ENCODE assay signal across 1 cellular context in the genomic region with DNA sequence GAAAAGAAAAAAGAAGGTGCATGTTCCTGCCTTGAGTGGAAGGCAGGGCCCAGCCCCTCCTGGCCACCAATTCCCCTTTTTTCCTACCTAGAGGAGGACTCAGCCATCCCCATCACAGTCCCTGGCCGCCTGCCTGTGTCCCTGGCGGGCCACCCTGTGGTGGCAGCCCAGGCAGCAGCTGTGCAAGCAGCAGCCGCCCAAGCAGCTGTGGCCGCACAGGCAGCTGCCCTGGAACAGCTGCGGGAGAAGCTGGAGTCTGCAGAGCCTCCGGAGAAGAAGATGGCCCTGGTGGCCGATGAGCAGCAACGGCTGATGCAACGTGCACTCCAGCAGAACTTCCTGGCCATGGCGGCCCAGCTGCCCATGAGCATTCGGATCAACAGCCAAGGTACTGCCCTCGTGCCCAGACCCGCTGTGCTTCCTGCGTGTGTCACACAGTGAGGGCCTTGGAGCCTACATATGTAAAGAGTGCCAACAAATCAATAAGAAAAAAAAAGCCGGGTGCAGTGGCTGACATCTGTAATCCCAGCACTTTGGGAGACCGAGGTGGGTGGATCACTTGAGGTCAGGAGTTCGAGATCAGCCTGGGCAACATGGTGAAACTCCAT.
TF ChIP-seq lines count a peak whose summit lies in the region.

No MANE protein-coding gene starts in this region.

TF ChIP-seq in H1, 55 proteins besides CTCF, POLR2A, EP300 and RAD21:
- TF ChIP-seq KDM1A (IDR thresholded peaks at IDR 0.05; ENCODE audit: borderline replicate concordance, low read length) (peak; percentile 49; the same call in 1 of the 2 replicates), CREB1 (IDR thresholded peaks at IDR 0.05) (no peak)
